1 cellular context compared by ENCODE assay signal in genomic region chr1:220711086-220711809, GRCh38.
TF ChIP-seq lines count a peak whose summit lies in the region.

No MANE protein-coding gene starts in this region.

TF ChIP-seq in HepG2, 621 proteins besides CTCF, POLR2A, EP300 and RAD21 (continued from another document and continues in another):
- TF ChIP-seq NFAT5 (CRISPR knock-in tag; IDR thresholded peaks at IDR 0.05) = no peak
- TF ChIP-seq JARID2 (CRISPR knock-in tag; IDR thresholded peaks at IDR 0.05; ENCODE audit: insufficient replicate concordance) = no peak
- TF ChIP-seq RXRB (CRISPR knock-in tag; IDR thresholded peaks at IDR 0.05; ENCODE audit: borderline replicate concordance) = peak; percentile 68; the same call in 1 of the 2 replicates
- no peak for TF ChIP-seq ZNF432 (CRISPR knock-in tag; IDR thresholded peaks at IDR 0.05; ENCODE audit: borderline replicate concordance)
- no peak for TF ChIP-seq FOXA1 (IDR thresholded peaks at IDR 0.05)
- peak; percentile 51; the same call in 1 of the 2 replicates for TF ChIP-seq FOXA1 (CRISPR knock-in tag; IDR thresholded peaks at IDR 0.05)
- no peak for TF ChIP-seq NFKBIZ (CRISPR knock-in tag; IDR thresholded peaks at IDR 0.05)
- no peak for TF ChIP-seq ZNF121 (CRISPR knock-in tag; IDR thresholded peaks at IDR 0.05)
- TF ChIP-seq MXD1 (CRISPR knock-in tag; IDR thresholded peaks at IDR 0.05) = no peak
- TF ChIP-seq ZFP90 (CRISPR knock-in tag; IDR thresholded peaks at IDR 0.05; ENCODE audit: borderline replicate concordance) = no peak
- TF ChIP-seq ZNF251 (CRISPR knock-in tag; IDR thresholded peaks at IDR 0.05) = no peak
- peak; percentile 17; the same call in 1 of the 3 replicates for TF ChIP-seq MXI1 (IDR thresholded peaks at IDR 0.05; ENCODE audit: borderline replicate concordance, low read depth, low read length)
- peak; percentile 81 for TF ChIP-seq ESRRA (CRISPR knock-in tag; IDR thresholded peaks at IDR 0.05; ENCODE audit: low read depth)
- TF ChIP-seq SNRNP70 (IDR thresholded peaks at IDR 0.05; ENCODE audit: low read depth, low read length) = no peak
- TF ChIP-seq XBP1 (CRISPR knock-in tag; IDR thresholded peaks at IDR 0.05) = no peak
- TF ChIP-seq PLRG1 (conservative IDR thresholded peaks at IDR 0.05) = no peak
- TF ChIP-seq TBX3 (IDR thresholded peaks at IDR 0.05; ENCODE audit: borderline replicate concordance) = no peak
- TF ChIP-seq TRIM22 (IDR thresholded peaks at IDR 0.05) = no peak
- no peak for TF ChIP-seq SRSF4 (IDR thresholded peaks at IDR 0.05; ENCODE audit: low read depth, low read length, poor library complexity, severe bottlenecking)
- TF ChIP-seq ZSCAN31 (CRISPR knock-in tag; IDR thresholded peaks at IDR 0.05; ENCODE audit: low read depth) = no peak
- no peak for TF ChIP-seq ELF1 (CRISPR knock-in tag; IDR thresholded peaks at IDR 0.05)
- TF ChIP-seq ARID5B (CRISPR knock-in tag; IDR thresholded peaks at IDR 0.05) = peak; percentile 82
- TF ChIP-seq SNAPC5 (CRISPR knock-in tag; IDR thresholded peaks at IDR 0.05; ENCODE audit: borderline replicate concordance) = no peak
- TF ChIP-seq RELA (CRISPR knock-in tag; IDR thresholded peaks at IDR 0.05) = no peak
- no peak for TF ChIP-seq ZNF674 (CRISPR knock-in tag; IDR thresholded peaks at IDR 0.05; ENCODE audit: low read depth)
- TF ChIP-seq ZBTB37 (CRISPR knock-in tag; IDR thresholded peaks at IDR 0.05) = no peak
- TF ChIP-seq FOXA3 (CRISPR knock-in tag; IDR thresholded peaks at IDR 0.05) = peak; percentile 57; the same call in 1 of the 2 replicates
- no peak for TF ChIP-seq NR3C1 (CRISPR knock-in tag; IDR thresholded peaks at IDR 0.05)
- TF ChIP-seq ZNF224 (CRISPR knock-in tag; IDR thresholded peaks at IDR 0.05) = no peak
- TF ChIP-seq LCORL (IDR thresholded peaks at IDR 0.05) = no peak
- no peak for TF ChIP-seq LCORL (CRISPR knock-in tag; IDR thresholded peaks at IDR 0.05)
- no peak for TF ChIP-seq SP2 (CRISPR knock-in tag; IDR thresholded peaks at IDR 0.05)
- no peak for TF ChIP-seq ZNF383 (CRISPR knock-in tag; IDR thresholded peaks at IDR 0.05; ENCODE audit: borderline replicate concordance)
- no peak for TF ChIP-seq NRL (CRISPR knock-in tag; IDR thresholded peaks at IDR 0.05; ENCODE audit: borderline replicate concordance)
- TF ChIP-seq ZNF629 (CRISPR knock-in tag; conservative IDR thresholded peaks at IDR 0.05) = no peak
- TF ChIP-seq ZNF501 (CRISPR knock-in tag; IDR thresholded peaks at IDR 0.05) = no peak
- no peak for TF ChIP-seq MZF1 (CRISPR knock-in tag; IDR thresholded peaks at IDR 0.05; ENCODE audit: borderline replicate concordance)
- TF ChIP-seq POGK (CRISPR knock-in tag; conservative IDR thresholded peaks at IDR 0.05) = no peak
- no peak for TF ChIP-seq ZBTB34 (CRISPR knock-in tag; IDR thresholded peaks at IDR 0.05)
- TF ChIP-seq GRHL1 (CRISPR knock-in tag; conservative IDR thresholded peaks at IDR 0.05) = no peak
- no peak for TF ChIP-seq ZNF362 (CRISPR knock-in tag; IDR thresholded peaks at IDR 0.05; ENCODE audit: borderline replicate concordance)
- no peak for TF ChIP-seq IRF9 (CRISPR knock-in tag; IDR thresholded peaks at IDR 0.05; ENCODE audit: borderline replicate concordance)
- TF ChIP-seq NR2F6 (IDR thresholded peaks at IDR 0.05) = peak; percentile 88
- TF ChIP-seq NR2F6 (CRISPR knock-in tag; IDR thresholded peaks at IDR 0.05) = peak; percentile 95
- TF ChIP-seq MED1 (CRISPR knock-in tag; IDR thresholded peaks at IDR 0.05) = peak; percentile 70
- TF ChIP-seq NR2F1 (CRISPR knock-in tag; IDR thresholded peaks at IDR 0.05) = peak; percentile 61 to 81; a peak in 3 of 4 replicates
